Comparison of ENCODE assay signal across 17 cellular contexts in the genomic region with DNA sequence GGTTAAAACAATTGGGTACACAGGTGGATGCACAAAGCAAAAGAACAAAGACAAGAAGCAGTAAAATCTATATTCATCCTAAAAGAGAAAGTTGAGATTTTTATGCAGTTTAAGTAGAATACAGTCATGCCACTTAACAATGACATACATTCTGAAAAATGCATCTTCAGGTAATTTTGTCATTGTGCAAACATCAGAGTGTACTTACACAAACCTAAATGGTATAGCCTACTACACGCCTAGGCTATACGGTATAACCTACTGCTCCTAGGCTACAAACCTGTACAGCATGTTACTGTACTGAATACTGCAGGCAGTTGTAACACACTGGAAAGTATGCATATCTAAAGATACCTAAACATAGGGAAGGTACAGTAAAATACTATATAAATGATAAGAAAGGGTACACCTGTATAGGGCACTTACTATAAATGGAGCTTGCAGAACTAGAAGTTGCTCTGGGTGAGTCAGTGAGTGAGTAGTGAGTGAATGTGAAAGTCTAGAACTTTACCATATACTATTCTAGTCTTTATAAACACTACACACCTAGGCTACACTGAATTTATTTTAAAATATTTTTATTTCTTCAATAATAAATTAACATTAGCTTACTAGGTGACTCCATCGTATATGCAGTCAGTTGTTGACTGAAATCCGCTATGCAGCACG.
DNase-seq lines count a peak whose midpoint lies in the region; ATAC-seq, FAIRE-seq and TF ChIP-seq lines count a peak whose summit lies in the region.
"Had no signal": no experiment of that assay in that cellular context is flagged by ENCODE, and none has a peak within 500 bp of the region (broad histone marks: within the 10 kb centered on the region; RNA-seq: fewer than 3 reads in every experiment).

No MANE protein-coding gene starts in this region.

- no peak for TF ChIP-seq CTCF in CD14-positive monocyte (IDR thresholded peaks at IDR 0.05)

- ATAC-seq in GM18498 (IDR thresholded peaks at IDR 0.05; ENCODE audit: unreplicated experiment) (peak; percentile 45), GM18870 (IDR thresholded peaks at IDR 0.05; ENCODE audit: unreplicated experiment) (peak; percentile 59), HG02798 (IDR thresholded peaks at IDR 0.05; ENCODE audit: poor library complexity, unreplicated experiment) (peak; percentile 36), HG03439 (IDR thresholded peaks at IDR 0.05; ENCODE audit: unreplicated experiment) (peak; percentile 65)
- ATAC-seq: T-helper 17 cell had no signal

- no peak overlapping the region for H3K4me3 Mint-ChIP-seq in CD14-positive monocyte
- H3K4me3 Mint-ChIP-seq: T-helper 17 cell had no signal

- H3K27me3 Mint-ChIP-seq in CD14-positive monocyte (ENCODE audit: low read depth in 3 of 3): peaks cover 0 to 2% (median 0%) of the 10 kb centered on the region in 3 donors

- DNase-seq in middle frontal gyrus (ENCODE audit: extremely low spot score, low spot score): no peak
- no peak for DNase-seq in CD14-positive monocyte (ENCODE audit: low spot score)
- no peak for DNase-seq in GM12891 (ENCODE audit: insufficient read length, low spot score)
- no peak for DNase-seq in NCI-H446 treated with DMSO at 0.1 percent for 48 hours (lab: John Stamatoyannopoulos, UW)
- DNase-seq: H7, IMR-90, NCI-H1930, NCI-H2171, NCI-H510A, SHP77 treated with DMSO at 0.1 percent for 48 hours, T-helper 17 cell had no signal

- no peaks in the 10 kb centered on the region for H3K36me3 Mint-ChIP-seq in CD14-positive monocyte

- intact Hi-C loops in CD14-positive monocyte (cut with micrococcal nuclease): no loop called here

- no peak overlapping the region for H3K27ac Mint-ChIP-seq in CD14-positive monocyte
- H3K27ac Mint-ChIP-seq: T-helper 17 cell had no signal

- peaks cover 14% of the 10 kb centered on the region for H3K4me1 Mint-ChIP-seq in CD14-positive monocyte
- H3K4me1 Mint-ChIP-seq: T-helper 17 cell had no signal

- H3K9me3 Mint-ChIP-seq in CD14-positive monocyte: peaks cover 0 to 10% (median 3%) of the 10 kb centered on the region in 7 donors

- FAIRE-seq in GM12891 (lab: Jason Lieb, UNC): no peak
- FAIRE-seq: GM12892, RCC 7860 had no signal

- no peak for TF ChIP-seq POLR2A in GM12891 (IDR thresholded peaks at IDR 0.05; ENCODE audit: low read depth, low read length)

TF ChIP-seq in GM12891, 5 proteins besides CTCF, POLR2A, EP300 and RAD21:
- TF ChIP-seq SPI1 (IDR thresholded peaks at IDR 0.05; ENCODE audit: low read depth, low read length) (no peak), POLR2AphosphoS5 (IDR thresholded peaks at IDR 0.05; ENCODE audit: low read depth, low read length) (no peak)
